Comparison of ENCODE assay signal across 1 cellular context in the genomic region with DNA sequence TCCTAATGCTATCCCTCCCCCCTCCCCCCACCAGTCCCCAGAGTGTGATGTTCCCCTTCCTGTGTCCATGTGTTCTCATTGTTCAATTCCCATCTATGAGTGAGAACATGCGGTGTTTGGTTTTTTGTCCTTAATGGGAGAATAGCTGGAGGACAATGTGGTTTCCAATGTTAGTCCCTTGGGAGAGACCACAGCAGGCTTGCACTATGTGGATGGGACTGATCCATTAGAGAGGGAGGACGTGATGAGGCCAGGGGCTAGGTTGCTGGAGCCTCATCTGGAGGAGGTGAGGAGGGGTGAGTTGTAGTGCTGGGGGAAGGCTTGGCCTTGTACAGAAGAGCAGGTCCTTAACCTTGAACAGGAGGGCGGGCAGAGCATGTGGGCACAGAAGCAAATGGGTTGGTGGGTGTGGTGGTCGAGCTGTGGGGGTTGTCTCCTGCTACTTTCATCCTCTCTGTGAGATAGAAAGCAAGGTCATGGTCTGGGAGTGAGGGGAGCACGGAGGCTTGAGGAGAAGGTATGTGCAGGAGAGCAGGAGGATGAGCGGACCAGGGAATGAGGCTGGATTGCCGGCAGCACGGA.
TF ChIP-seq lines count a peak whose summit lies in the region.

No MANE protein-coding gene starts in this region.

TF ChIP-seq in GM23338, 12 proteins besides CTCF, POLR2A, EP300 and RAD21:
- TF ChIP-seq ETS1 (IDR thresholded peaks at IDR 0.05), result no peak
- no peak for TF ChIP-seq JUNB (IDR thresholded peaks at IDR 0.05; ENCODE audit: unreplicated experiment)
- no peak for TF ChIP-seq EZH2 (IDR thresholded peaks at IDR 0.05; ENCODE audit: low read depth, unreplicated experiment)
- no peak for TF ChIP-seq EZH2phosphoT487 (IDR thresholded peaks at IDR 0.05; ENCODE audit: unreplicated experiment)
- no peak for TF ChIP-seq CREB1 (CRISPR knock-in tag; IDR thresholded peaks at IDR 0.05; ENCODE audit: low read depth)
- no peak for TF ChIP-seq STAT1 (IDR thresholded peaks at IDR 0.05; ENCODE audit: unreplicated experiment)
- TF ChIP-seq, protein P1, sequence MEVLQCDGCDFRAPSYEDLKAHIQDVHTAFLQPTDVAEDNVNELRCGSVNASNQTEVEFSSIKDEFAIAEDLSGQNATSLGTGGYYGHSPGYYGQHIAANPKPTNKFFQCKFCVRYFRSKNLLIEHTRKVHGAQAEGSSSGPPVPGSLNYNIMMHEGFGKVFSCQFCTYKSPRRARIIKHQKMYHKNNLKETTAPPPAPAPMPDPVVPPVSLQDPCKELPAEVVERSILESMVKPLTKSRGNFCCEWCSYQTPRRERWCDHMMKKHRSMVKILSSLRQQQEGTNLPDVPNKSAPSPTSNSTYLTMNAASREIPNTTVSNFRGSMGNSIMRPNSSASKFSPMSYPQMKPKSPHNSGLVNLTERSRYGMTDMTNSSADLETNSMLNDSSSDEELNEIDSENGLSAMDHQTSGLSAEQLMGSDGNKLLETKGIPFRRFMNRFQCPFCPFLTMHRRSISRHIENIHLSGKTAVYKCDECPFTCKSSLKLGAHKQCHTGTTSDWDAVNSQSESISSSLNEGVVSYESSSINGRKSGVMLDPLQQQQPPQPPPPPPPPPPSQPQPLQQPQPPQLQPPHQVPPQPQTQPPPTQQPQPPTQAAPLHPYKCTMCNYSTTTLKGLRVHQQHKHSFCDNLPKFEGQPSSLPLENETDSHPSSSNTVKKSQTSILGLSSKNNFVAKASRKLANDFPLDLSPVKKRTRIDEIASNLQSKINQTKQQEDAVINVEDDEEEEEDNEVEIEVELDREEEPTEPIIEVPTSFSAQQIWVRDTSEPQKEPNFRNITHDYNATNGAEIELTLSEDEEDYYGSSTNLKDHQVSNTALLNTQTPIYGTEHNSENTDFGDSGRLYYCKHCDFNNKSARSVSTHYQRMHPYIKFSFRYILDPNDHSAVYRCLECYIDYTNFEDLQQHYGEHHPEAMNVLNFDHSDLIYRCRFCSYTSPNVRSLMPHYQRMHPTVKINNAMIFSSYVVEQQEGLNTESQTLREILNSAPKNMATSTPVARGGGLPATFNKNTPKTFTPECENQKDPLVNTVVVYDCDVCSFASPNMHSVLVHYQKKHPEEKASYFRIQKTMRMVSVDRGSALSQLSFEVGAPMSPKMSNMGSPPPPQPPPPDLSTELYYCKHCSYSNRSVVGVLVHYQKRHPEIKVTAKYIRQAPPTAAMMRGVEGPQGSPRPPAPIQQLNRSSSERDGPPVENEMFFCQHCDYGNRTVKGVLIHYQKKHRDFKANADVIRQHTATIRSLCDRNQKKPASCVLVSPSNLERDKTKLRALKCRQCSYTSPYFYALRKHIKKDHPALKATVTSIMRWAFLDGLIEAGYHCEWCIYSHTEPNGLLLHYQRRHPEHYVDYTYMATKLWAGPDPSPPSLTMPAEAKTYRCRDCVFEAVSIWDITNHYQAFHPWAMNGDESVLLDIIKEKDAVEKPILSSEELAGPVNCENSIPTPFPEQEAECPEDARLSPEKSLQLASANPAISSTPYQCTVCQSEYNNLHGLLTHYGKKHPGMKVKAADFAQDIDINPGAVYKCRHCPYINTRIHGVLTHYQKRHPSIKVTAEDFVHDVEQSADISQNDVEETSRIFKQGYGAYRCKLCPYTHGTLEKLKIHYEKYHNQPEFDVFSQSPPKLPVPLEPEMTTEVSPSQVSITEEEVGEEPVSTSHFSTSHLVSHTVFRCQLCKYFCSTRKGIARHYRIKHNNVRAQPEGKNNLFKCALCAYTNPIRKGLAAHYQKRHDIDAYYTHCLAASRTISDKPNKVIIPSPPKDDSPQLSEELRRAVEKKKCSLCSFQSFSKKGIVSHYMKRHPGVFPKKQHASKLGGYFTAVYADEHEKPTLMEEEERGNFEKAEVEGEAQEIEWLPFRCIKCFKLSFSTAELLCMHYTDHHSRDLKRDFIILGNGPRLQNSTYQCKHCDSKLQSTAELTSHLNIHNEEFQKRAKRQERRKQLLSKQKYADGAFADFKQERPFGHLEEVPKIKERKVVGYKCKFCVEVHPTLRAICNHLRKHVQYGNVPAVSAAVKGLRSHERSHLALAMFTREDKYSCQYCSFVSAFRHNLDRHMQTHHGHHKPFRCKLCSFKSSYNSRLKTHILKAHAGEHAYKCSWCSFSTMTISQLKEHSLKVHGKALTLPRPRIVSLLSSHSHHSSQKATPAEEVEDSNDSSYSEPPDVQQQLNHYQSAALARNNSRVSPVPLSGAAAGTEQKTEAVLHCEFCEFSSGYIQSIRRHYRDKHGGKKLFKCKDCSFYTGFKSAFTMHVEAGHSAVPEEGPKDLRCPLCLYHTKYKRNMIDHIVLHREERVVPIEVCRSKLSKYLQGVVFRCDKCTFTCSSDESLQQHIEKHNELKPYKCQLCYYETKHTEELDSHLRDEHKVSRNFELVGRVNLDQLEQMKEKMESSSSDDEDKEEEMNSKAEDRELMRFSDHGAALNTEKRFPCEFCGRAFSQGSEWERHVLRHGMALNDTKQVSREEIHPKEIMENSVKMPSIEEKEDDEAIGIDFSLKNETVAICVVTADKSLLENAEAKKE (CRISPR knock-in tag; IDR thresholded peaks at IDR 0.05), result no peak
- TF ChIP-seq REST (IDR thresholded peaks at IDR 0.05; ENCODE audit: unreplicated experiment), result no peak
- no peak for TF ChIP-seq NANOG (IDR thresholded peaks at IDR 0.05; ENCODE audit: borderline replicate concordance)
- TF ChIP-seq POLR2AphosphoS5 (IDR thresholded peaks at IDR 0.05; ENCODE audit: low read depth), result no peak
- TF ChIP-seq ZNF114 (CRISPR knock-in tag; IDR thresholded peaks at IDR 0.05), result no peak
- no peak for TF ChIP-seq ZNF331 (CRISPR knock-in tag; IDR thresholded peaks at IDR 0.05; ENCODE audit: low read depth)
